8 cellular contexts compared by ENCODE assay signal in the genomic region with DNA sequence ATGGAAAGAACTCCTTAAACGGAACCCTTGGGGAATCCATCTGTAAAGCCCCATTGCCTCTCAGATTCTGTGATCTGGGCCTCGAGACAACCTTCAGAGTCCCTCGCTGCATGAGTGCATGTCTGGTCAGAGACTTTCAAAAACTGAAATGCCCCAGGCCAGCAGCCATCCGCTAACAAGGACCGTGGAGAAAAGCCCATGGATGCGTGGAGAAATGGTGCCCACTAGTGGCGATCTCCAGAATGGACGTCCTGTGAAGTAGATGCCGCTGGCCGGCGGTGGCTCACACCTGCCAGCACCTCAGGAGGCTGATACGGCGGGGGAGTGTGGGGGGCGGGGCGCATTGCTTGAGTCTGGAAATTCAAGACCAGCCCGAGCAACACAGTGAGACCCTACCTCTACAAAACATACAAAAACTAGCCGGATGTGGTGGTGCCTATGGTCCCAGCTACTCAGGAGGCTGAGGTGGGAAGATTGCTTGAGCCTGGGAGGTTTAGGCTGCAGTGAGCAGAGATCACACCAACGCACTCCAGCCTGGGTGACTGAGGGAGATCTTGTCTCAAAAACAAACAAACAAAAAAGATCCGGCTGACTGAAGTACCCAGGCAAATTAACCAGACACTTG. TPM values are rescaled to one million over a fixed set of nuclear protein-coding genes. Genes with fewer than 3 reads are reported as not detected.
DNase-seq lines count a peak whose midpoint lies in the region; ATAC-seq lines count a peak whose summit lies in the region.

No MANE protein-coding gene starts in this region.

- ATAC-seq in GM19023 (IDR thresholded peaks at IDR 0.05; ENCODE audit: unreplicated experiment) (peak; percentile 80), HG03442 (IDR thresholded peaks at IDR 0.05; ENCODE audit: unreplicated experiment) (peak; percentile 70)

- DNase-seq in Ammon's horn (ENCODE audit: low spot score) = peak; percentile 92
- peak; percentile 82 for DNase-seq in NCI-H748 (lab: John Stamatoyannopoulos, UW; ENCODE audit: unreplicated experiment)
- DNase-seq in activated CD4-positive, alpha-beta T cell treated with anti-CD3 and anti-CD28 coated beads, Interleukin-2, amount 50 U/mL, for 48 hours = peak; percentile 91 to 94
- DNase-seq in dermis microvascular lymphatic vessel endothelial cell (ENCODE audit: low read depth in 2 of 2) = peak; percentile 71 to 83
- peak; percentile 81 to 90 for DNase-seq in lung microvascular endothelial cell (ENCODE audit: low read depth in 2 of 2)
- DNase-seq in stimulated activated CD8-positive, alpha-beta memory T cell treated with anti-CD3 and anti-CD28 coated beads, Interleukin-12 subunit alpha, Interleukin-12 subunit beta, amount 100 ng/mL, for 4 hours (ENCODE audit: low read depth) = peak; percentile 70

RNA-seq across cellular contexts. Expression of gene CDC16, which starts 7.9 kb away (rescaled TPM):
- 28.8 and 40.3 TPM in 2 replicates for total RNA-seq in dermis microvascular lymphatic vessel endothelial cell
- total RNA-seq in lung microvascular endothelial cell = 27.5 and 31.9 TPM in 2 replicates

RNA-seq across cellular contexts. Expression of gene CFAP97D2, which starts 47.8 kb away (rescaled TPM):
- not detected in 2 replicates for total RNA-seq in dermis microvascular lymphatic vessel endothelial cell
- not detected in 2 replicates for total RNA-seq in lung microvascular endothelial cell

RNA-seq across cellular contexts. Expression of gene UPF3A, which starts 54.6 kb away (rescaled TPM):
- total RNA-seq in dermis microvascular lymphatic vessel endothelial cell (12.2 and 20.6 TPM in 2 replicates), lung microvascular endothelial cell (8.3 and 24.8 TPM in 2 replicates)

Comparison
In these comparisons a context has a peak if more than half of its experiments do, and no peak if none do; other contexts are left out.
1. Peak in every context shown above with its lines: DNase-seq and ATAC-seq.